7 cellular contexts compared by ENCODE assay signal in the genomic region with DNA sequence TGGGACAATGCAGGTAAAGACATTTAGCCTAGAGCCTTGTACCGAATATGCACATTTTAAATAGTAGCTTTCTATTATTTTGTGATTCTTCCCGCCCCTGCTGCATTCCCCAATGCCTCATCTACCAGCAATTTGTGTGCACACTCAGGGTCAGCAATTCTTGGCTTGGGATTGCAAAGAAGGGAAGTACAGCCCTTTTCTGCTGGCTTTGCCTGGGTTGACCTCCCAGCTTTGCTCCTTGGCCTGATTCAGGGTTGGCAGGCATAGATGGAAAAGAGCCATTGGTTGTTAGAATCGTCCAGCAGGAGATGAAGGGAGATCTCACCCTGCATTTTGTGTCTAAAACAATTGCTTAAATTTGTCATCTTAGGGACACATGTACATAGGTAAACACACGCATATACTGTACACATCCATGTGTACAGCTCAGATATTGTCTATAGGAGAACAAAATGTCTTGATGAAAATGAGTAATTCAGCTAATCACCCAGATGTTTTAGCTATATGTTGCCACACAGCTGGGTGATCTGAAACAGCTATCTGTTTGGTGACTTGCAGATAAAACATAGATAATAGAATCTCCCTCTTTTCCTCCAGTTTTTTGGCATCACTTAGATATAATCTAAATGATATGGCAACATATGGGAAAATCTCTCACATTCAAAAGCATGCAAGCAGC.
DNase-seq lines count a peak whose midpoint lies in the region; ATAC-seq and TF ChIP-seq lines count a peak whose summit lies in the region.

No MANE protein-coding gene starts in this region.

- no peak overlapping the region for H3K27ac Mint-ChIP-seq in activated T-helper 1 cell treated with anti-CD3 and anti-CD28 coated beads, Interleukin-12 subunit alpha, Interleukin-12 subunit beta, Interleukin-2, Interleukin-4 antibody, amounts not matched to agents 30 ng/mL and 10 ng/mL and 1 ng/mL, durations not matched to agents 14 hours and 24 hours and 36 hours

- H3K27ac ChIP-seq in HL-60 (replicated peaks) (peak overlapping the region; percentile 37), right cardiac atrium (ENCODE audit: low read length) (no peak overlapping the region), spleen (peak overlapping the region; percentile 20 to 81 (median 69))

- H3K36me3 ChIP-seq in spleen: no peaks in the 10 kb centered on the region

- H3K9me3 Mint-ChIP-seq in activated T-helper 1 cell treated with anti-CD3 and anti-CD28 coated beads, Interleukin-12 subunit alpha, Interleukin-12 subunit beta, Interleukin-2, Interleukin-4 antibody, amounts not matched to agents 30 ng/mL and 10 ng/mL and 1 ng/mL, durations not matched to agents 14 hours and 24 hours and 36 hours: no peaks in the 10 kb centered on the region

- TF ChIP-seq POLR2A in spleen (IDR thresholded peaks at IDR 0.05): no peak

- H3K9me3 ChIP-seq in right cardiac atrium (ENCODE audit: control insufficient read depth, low read length) (no peaks in the 10 kb centered on the region), spleen (no peaks in the 10 kb centered on the region)

- no peaks in the 10 kb centered on the region for H3K27me3 ChIP-seq in HL-60 (ENCODE audit: insufficient read depth, poor library complexity, severe bottlenecking)
- no peaks in the 10 kb centered on the region for H3K27me3 ChIP-seq in right cardiac atrium (ENCODE audit: control insufficient read depth, insufficient read depth)
- H3K27me3 ChIP-seq in spleen (replicated peaks in 1 of 7): no peaks in the 10 kb centered on the region

- intact Hi-C loops in activated T-helper 1 cell treated with anti-CD3 and anti-CD28 coated beads, Interleukin-12 subunit alpha, Interleukin-12 subunit beta, Interleukin-2, Interleukin-4 antibody, amounts not matched to agents 30 ng/mL and 10 ng/mL and 1 ng/mL, durations not matched to agents 14 hours and 24 hours and 36 hours (cut with micrococcal nuclease): no loop called here
- intact Hi-C loops in right cardiac atrium (cut with DNase I): no loop called here
- intact Hi-C loops in spleen (cut with DNase I; ENCODE audit: low total_unique reads): no loop called here

- H3K4me3 ChIP-seq in HL-60 (replicated peaks; ENCODE audit: insufficient read depth, low read length): no peak overlapping the region
- no peak overlapping the region for H3K4me3 ChIP-seq in right cardiac atrium (ENCODE audit: low read length)
- no peak overlapping the region for H3K4me3 ChIP-seq in spleen

- peaks cover 28% of the 10 kb centered on the region for H3K4me1 Mint-ChIP-seq in activated T-helper 1 cell treated with anti-CD3 and anti-CD28 coated beads, Interleukin-12 subunit alpha, Interleukin-12 subunit beta, Interleukin-2, Interleukin-4 antibody, amounts not matched to agents 30 ng/mL and 10 ng/mL and 1 ng/mL, durations not matched to agents 14 hours and 24 hours and 36 hours (ENCODE audit: low read depth)

- no peak for TF ChIP-seq CTCF in HL-60 (IDR thresholded peaks at IDR 0.05; ENCODE audit: insufficient read depth, low read length)
- TF ChIP-seq CTCF in spleen (IDR thresholded peaks at IDR 0.05 in 8 of 11, conservative IDR thresholded peaks at IDR 0.05 in 3 of 11): no peak

- H3K4me1 ChIP-seq in right cardiac atrium (ENCODE audit: control insufficient read depth, insufficient read depth, low read length): peaks cover 7% of the 10 kb centered on the region
- peaks cover 15 to 45% (median 26%) of the 10 kb centered on the region in 6 donors for H3K4me1 ChIP-seq in spleen

- H3K36me3 Mint-ChIP-seq in activated T-helper 1 cell treated with anti-CD3 and anti-CD28 coated beads, Interleukin-12 subunit alpha, Interleukin-12 subunit beta, Interleukin-2, Interleukin-4 antibody, amounts not matched to agents 30 ng/mL and 10 ng/mL and 1 ng/mL, durations not matched to agents 14 hours and 24 hours and 36 hours (ENCODE audit: low read depth): no peaks in the 10 kb centered on the region

- H3K4me3 Mint-ChIP-seq in activated T-helper 1 cell treated with anti-CD3 and anti-CD28 coated beads, Interleukin-12 subunit alpha, Interleukin-12 subunit beta, Interleukin-2, Interleukin-4 antibody, amounts not matched to agents 30 ng/mL and 10 ng/mL and 1 ng/mL, durations not matched to agents 14 hours and 24 hours and 36 hours: peak overlapping the region; percentile 25

- DNase-seq in HL-60 (ENCODE audit: low read depth in 1 of 2, low spot score in 1 of 2) (no peak), right cardiac atrium (peak; percentile 67 to 83 (median 73)), spleen (no peak), amniotic stem cell (lab: John Stamatoyannopoulos, UW) (no peak), activated gamma-delta T cell (lab: John Stamatoyannopoulos, UW) (no peak), epidermal melanocyte (ENCODE audit: insufficient read length, low spot score) (no peak)
- no peak for DNase-seq in activated T-helper 1 cell treated with anti-CD3 and anti-CD28 coated beads, Interleukin-12 subunit alpha, Interleukin-12 subunit beta, Interleukin-2, Interleukin-4 antibody, amounts not matched to agents 30 ng/mL and 10 ng/mL and 1 ng/mL, durations not matched to agents 14 hours and 24 hours and 36 hours (ENCODE audit: low spot score)

- peak; percentile 97 for ATAC-seq in right cardiac atrium

- no peaks in the 10 kb centered on the region for H3K27me3 Mint-ChIP-seq in activated T-helper 1 cell treated with anti-CD3 and anti-CD28 coated beads, Interleukin-12 subunit alpha, Interleukin-12 subunit beta, Interleukin-2, Interleukin-4 antibody, amounts not matched to agents 30 ng/mL and 10 ng/mL and 1 ng/mL, durations not matched to agents 14 hours and 24 hours and 36 hours (ENCODE audit: insufficient read depth)

- 30% methylated on average over 4 of the region's 4 CpGs for WGBS in right cardiac atrium
- WGBS in spleen, 5 donors: 61 to 71% (median 65%) methylated on average over 4 of the region's 4 CpGs

Comparison
In these comparisons a context has a peak if more than half of its experiments do, and no peak if none do; other contexts are left out.
1. DNase-seq: peak in right cardiac atrium (3 of 3); none in HL-60 (0 of 2), activated T-helper 1 cell treated with anti-CD3 and anti-CD28 coated beads, Interleukin-12 subunit alpha, Interleukin-12 subunit beta, Interleukin-2, Interleukin-4 antibody, amounts not matched to agents 30 ng/mL and 10 ng/mL and 1 ng/mL, durations not matched to agents 14 hours and 24 hours and 36 hours (single experiment), spleen (single experiment), amniotic stem cell (single experiment), activated gamma-delta T cell (single experiment) and epidermal melanocyte (single experiment).